Comparison of ENCODE assay signal across 1 cellular context in the genomic region with DNA sequence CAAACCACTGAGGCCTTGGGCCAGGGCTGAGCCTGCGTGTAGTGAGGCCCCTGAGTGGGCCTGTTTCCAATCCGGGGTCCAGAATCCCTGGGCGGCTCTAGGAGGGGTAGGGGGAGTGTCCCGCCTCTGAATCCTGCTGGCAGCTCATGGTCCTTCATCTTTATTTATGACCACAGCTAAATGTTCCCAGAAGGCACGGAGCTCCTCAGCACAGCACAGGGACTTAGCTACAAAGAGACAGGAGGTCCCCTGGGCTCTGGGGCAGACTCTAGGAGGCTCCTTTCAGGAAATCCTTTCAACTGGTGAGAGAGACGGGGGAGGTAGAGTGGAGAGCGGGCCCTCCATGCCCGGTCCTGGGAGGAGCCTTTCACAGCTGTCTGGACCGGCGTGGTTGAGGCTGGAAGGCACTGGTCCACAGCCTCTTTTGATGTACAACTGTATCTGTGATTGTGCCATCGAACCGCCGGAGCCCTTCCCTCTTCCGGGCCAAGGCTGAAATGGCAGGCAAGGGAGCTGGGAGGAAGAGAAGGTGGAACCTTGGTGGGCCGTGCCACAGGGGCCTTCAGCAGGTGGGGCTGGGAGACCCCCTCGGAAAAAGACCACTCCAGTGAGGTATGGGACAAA.
TF ChIP-seq lines count a peak whose summit lies in the region.

No MANE protein-coding gene starts in this region.

TF ChIP-seq in IMR-90, 13 proteins besides CTCF, POLR2A, EP300 and RAD21:
- TF ChIP-seq RCOR1 (IDR thresholded peaks at IDR 0.05; ENCODE audit: insufficient replicate concordance, low read length) (no peak), MAZ (IDR thresholded peaks at IDR 0.05; ENCODE audit: borderline replicate concordance, low read depth, low read length) (no peak), CEBPB (IDR thresholded peaks at IDR 0.05; ENCODE audit: low read depth, low read length) (no peak), NFE2L2 (IDR thresholded peaks at IDR 0.05; ENCODE audit: low read depth, low read length) (no peak), RFX5 (IDR thresholded peaks at IDR 0.05; ENCODE audit: low read depth, low read length) (no peak)
